ENCODE assay signal across 1 cellular context in the genomic region with DNA sequence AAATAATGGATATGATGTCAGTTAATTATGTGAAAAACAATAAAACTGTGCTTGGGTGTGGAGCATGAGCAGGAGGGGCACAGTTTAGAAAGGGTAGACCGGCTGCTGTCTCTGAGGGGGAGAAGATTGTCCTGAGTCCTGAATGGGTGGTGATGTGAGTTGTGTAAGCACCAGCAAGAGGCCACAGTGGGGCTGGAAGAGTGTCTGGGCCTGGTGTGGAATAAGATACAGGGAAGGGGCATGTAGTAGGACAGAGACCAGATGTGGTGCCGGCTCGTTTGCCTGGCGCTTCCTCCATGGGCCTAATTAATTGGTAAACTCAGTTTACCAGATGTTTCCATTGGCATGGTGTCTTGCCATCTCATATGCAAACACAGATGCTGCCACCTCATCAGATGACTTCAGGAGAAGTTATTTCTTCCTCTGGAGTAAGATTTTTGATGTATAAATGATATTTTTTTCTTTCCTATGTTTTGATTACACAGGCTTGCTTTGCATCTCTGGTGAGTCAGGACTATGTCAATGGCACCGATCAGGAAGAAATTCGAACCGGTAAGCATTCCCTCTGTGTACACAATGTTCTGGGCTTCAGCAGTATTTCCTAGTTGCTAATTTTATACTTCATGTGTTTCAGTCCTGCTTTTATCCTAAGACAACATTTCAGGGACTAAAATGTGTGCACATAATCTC.
TF ChIP-seq lines count a peak whose summit lies in the region.

No MANE protein-coding gene starts in this region.

TF ChIP-seq in GM23338, 12 proteins besides CTCF, POLR2A, EP300 and RAD21:
- TF ChIP-seq, protein P1, sequence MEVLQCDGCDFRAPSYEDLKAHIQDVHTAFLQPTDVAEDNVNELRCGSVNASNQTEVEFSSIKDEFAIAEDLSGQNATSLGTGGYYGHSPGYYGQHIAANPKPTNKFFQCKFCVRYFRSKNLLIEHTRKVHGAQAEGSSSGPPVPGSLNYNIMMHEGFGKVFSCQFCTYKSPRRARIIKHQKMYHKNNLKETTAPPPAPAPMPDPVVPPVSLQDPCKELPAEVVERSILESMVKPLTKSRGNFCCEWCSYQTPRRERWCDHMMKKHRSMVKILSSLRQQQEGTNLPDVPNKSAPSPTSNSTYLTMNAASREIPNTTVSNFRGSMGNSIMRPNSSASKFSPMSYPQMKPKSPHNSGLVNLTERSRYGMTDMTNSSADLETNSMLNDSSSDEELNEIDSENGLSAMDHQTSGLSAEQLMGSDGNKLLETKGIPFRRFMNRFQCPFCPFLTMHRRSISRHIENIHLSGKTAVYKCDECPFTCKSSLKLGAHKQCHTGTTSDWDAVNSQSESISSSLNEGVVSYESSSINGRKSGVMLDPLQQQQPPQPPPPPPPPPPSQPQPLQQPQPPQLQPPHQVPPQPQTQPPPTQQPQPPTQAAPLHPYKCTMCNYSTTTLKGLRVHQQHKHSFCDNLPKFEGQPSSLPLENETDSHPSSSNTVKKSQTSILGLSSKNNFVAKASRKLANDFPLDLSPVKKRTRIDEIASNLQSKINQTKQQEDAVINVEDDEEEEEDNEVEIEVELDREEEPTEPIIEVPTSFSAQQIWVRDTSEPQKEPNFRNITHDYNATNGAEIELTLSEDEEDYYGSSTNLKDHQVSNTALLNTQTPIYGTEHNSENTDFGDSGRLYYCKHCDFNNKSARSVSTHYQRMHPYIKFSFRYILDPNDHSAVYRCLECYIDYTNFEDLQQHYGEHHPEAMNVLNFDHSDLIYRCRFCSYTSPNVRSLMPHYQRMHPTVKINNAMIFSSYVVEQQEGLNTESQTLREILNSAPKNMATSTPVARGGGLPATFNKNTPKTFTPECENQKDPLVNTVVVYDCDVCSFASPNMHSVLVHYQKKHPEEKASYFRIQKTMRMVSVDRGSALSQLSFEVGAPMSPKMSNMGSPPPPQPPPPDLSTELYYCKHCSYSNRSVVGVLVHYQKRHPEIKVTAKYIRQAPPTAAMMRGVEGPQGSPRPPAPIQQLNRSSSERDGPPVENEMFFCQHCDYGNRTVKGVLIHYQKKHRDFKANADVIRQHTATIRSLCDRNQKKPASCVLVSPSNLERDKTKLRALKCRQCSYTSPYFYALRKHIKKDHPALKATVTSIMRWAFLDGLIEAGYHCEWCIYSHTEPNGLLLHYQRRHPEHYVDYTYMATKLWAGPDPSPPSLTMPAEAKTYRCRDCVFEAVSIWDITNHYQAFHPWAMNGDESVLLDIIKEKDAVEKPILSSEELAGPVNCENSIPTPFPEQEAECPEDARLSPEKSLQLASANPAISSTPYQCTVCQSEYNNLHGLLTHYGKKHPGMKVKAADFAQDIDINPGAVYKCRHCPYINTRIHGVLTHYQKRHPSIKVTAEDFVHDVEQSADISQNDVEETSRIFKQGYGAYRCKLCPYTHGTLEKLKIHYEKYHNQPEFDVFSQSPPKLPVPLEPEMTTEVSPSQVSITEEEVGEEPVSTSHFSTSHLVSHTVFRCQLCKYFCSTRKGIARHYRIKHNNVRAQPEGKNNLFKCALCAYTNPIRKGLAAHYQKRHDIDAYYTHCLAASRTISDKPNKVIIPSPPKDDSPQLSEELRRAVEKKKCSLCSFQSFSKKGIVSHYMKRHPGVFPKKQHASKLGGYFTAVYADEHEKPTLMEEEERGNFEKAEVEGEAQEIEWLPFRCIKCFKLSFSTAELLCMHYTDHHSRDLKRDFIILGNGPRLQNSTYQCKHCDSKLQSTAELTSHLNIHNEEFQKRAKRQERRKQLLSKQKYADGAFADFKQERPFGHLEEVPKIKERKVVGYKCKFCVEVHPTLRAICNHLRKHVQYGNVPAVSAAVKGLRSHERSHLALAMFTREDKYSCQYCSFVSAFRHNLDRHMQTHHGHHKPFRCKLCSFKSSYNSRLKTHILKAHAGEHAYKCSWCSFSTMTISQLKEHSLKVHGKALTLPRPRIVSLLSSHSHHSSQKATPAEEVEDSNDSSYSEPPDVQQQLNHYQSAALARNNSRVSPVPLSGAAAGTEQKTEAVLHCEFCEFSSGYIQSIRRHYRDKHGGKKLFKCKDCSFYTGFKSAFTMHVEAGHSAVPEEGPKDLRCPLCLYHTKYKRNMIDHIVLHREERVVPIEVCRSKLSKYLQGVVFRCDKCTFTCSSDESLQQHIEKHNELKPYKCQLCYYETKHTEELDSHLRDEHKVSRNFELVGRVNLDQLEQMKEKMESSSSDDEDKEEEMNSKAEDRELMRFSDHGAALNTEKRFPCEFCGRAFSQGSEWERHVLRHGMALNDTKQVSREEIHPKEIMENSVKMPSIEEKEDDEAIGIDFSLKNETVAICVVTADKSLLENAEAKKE (CRISPR knock-in tag; IDR thresholded peaks at IDR 0.05), result no peak
- TF ChIP-seq STAT1 (IDR thresholded peaks at IDR 0.05; ENCODE audit: unreplicated experiment) (no peak), JUNB (IDR thresholded peaks at IDR 0.05; ENCODE audit: unreplicated experiment) (no peak), POLR2AphosphoS5 (IDR thresholded peaks at IDR 0.05; ENCODE audit: low read depth) (no peak), NANOG (IDR thresholded peaks at IDR 0.05; ENCODE audit: borderline replicate concordance) (no peak), EZH2 (IDR thresholded peaks at IDR 0.05; ENCODE audit: low read depth, unreplicated experiment) (no peak), REST (IDR thresholded peaks at IDR 0.05; ENCODE audit: unreplicated experiment) (no peak), ZNF114 (CRISPR knock-in tag; IDR thresholded peaks at IDR 0.05) (no peak), CREB1 (CRISPR knock-in tag; IDR thresholded peaks at IDR 0.05; ENCODE audit: low read depth) (no peak), EZH2phosphoT487 (IDR thresholded peaks at IDR 0.05; ENCODE audit: unreplicated experiment) (no peak), ZNF331 (CRISPR knock-in tag; IDR thresholded peaks at IDR 0.05; ENCODE audit: low read depth) (no peak)
- TF ChIP-seq, protein P2, sequence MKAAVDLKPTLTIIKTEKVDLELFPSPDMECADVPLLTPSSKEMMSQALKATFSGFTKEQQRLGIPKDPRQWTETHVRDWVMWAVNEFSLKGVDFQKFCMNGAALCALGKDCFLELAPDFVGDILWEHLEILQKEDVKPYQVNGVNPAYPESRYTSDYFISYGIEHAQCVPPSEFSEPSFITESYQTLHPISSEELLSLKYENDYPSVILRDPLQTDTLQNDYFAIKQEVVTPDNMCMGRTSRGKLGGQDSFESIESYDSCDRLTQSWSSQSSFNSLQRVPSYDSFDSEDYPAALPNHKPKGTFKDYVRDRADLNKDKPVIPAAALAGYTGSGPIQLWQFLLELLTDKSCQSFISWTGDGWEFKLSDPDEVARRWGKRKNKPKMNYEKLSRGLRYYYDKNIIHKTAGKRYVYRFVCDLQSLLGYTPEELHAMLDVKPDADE (IDR thresholded peaks at IDR 0.05), result no peak
TF ChIP-seq in GM23338: peak in this region for 0.
